ENCODE assay signal across 8 cellular contexts in genomic region chr15:62060116-62060895, GRCh38. TPM values are rescaled to one million over a fixed set of nuclear protein-coding genes. Genes with fewer than 3 reads are reported as not detected.
DNase-seq lines count a peak whose midpoint lies in the region; ATAC-seq and TF ChIP-seq lines count a peak whose summit lies in the region.

Gene VPS13C (minus strand): TSS chr15:62060447. CDS start chr15:62060374, 73 bp downstream.

- ATAC-seq in HG02588 (IDR thresholded peaks at IDR 0.05; ENCODE audit: unreplicated experiment), result peak; percentile 84

- peak within 1 kb of the TSS; percentile 98 for H3K4me3 Mint-ChIP-seq in activated naive CD8-positive, alpha-beta T cell
- peak within 1 kb of the TSS; percentile 98 for H3K4me3 Mint-ChIP-seq in glutamatergic neuron (ENCODE audit: unreplicated experiment)

- peak; percentile 73 for TF ChIP-seq POLR2A in ovary (IDR thresholded peaks at IDR 0.05)
- TF ChIP-seq POLR2A in thyroid gland (IDR thresholded peaks at IDR 0.05), result peak; percentile 34 to 92

- peaks cover 47% of the 10 kb centered on the region for H3K4me1 Mint-ChIP-seq in activated naive CD8-positive, alpha-beta T cell (ENCODE audit: low read depth)
- peaks cover 2% of the 10 kb centered on the region for H3K4me1 Mint-ChIP-seq in glutamatergic neuron (ENCODE audit: low read depth, unreplicated experiment)

- TF ChIP-seq CTCF in GM12801 (IDR thresholded peaks at IDR 0.05; ENCODE audit: extremely low read depth, insufficient read length) (peak; percentile 23), glutamatergic neuron (IDR thresholded peaks at IDR 0.05; ENCODE audit: partially characterized antibody, unreplicated experiment) (peak; percentile 80), ovary (IDR thresholded peaks at IDR 0.05) (peak in 2 of 3 donors; percentile 83 to 90), thyroid gland (IDR thresholded peaks at IDR 0.05) (peak; percentile 37 to 86 (median 66))

- no peaks in the 10 kb centered on the region for H3K9me3 ChIP-seq in ovary
- no peaks in the 10 kb centered on the region for H3K9me3 ChIP-seq in thyroid gland

- H3K27me3 Mint-ChIP-seq in activated naive CD8-positive, alpha-beta T cell, result peaks cover 1% of the 10 kb centered on the region
- peaks cover 7% of the 10 kb centered on the region for H3K27me3 Mint-ChIP-seq in glutamatergic neuron (ENCODE audit: unreplicated experiment)

- intact Hi-C loops in ovary (cut with DNase I), result no loop called here
- intact Hi-C loops in thyroid gland (cut with DNase I), result no loop called here

- no peaks in the 10 kb centered on the region for H3K36me3 Mint-ChIP-seq in activated naive CD8-positive, alpha-beta T cell
- H3K36me3 Mint-ChIP-seq in glutamatergic neuron (ENCODE audit: unreplicated experiment), result no peaks in the 10 kb centered on the region

- H3K4me1 ChIP-seq in ovary (ENCODE audit: insufficient read depth), result peaks cover 3% of the 10 kb centered on the region
- peaks cover 4% of the 10 kb centered on the region in 2 donors for H3K4me1 ChIP-seq in thyroid gland

- H3K27me3 ChIP-seq in ovary (no peaks in the 10 kb centered on the region), thyroid gland (no peaks in the 10 kb centered on the region)

- H3K27ac ChIP-seq in ovary (peak within 1 kb of the TSS; percentile 82 to 87), thyroid gland (peak within 1 kb of the TSS; percentile 83 to 95 (median 90))

- DNase-seq in NCI-H1048 (lab: John Stamatoyannopoulos, UW) (peak; percentile 73), SKM-1 (lab: John Stamatoyannopoulos, UW; ENCODE audit: unreplicated experiment) (peak; percentile 92), glutamatergic neuron (peak; percentile 94), ovary (peak; percentile 88 to 93 (median 90)), thyroid gland (peak; percentile 93 to 94)

- H3K4me3 ChIP-seq in ovary (peak within 1 kb of the TSS; percentile 71), thyroid gland (replicated peaks in 1 of 3) (peak within 1 kb of the TSS; percentile 44 to 93 (median 77))

- WGBS in ovary, 3 donors, result 0 to 1% (median 0%) methylated on average over 54 to 73 of the region's 73 CpGs
- 0 to 1% methylated on average over 17 to 41 of the region's 73 CpGs for WGBS in thyroid gland, 2 donors

- H3K36me3 ChIP-seq in ovary, result no peaks in the 10 kb centered on the region
- H3K36me3 ChIP-seq in thyroid gland, result no peaks in the 10 kb centered on the region

- no peaks in the 10 kb centered on the region for H3K9me3 Mint-ChIP-seq in activated naive CD8-positive, alpha-beta T cell (ENCODE audit: low read depth)
- peaks cover 4% of the 10 kb centered on the region for H3K9me3 Mint-ChIP-seq in glutamatergic neuron (ENCODE audit: unreplicated experiment)

- H3K27ac Mint-ChIP-seq in activated naive CD8-positive, alpha-beta T cell, result peak within 1 kb of the TSS; percentile 95
- peak within 1 kb of the TSS; percentile 88 for H3K27ac Mint-ChIP-seq in glutamatergic neuron (ENCODE audit: unreplicated experiment)

- no peak for TF ChIP-seq EP300 in ovary (IDR thresholded peaks at IDR 0.05)

RNA-seq across cellular contexts. Expression of gene VPS13C, which starts in this region (rescaled TPM):
- total RNA-seq in glutamatergic neuron (ENCODE audit: unreplicated experiment) (93.8 TPM), ovary (10 to 100 TPM; 48.2 to 78.1 (median 76.8) TPM), thyroid gland (100 to 1,000 TPM in 3 of 4 donors, 10 to 100 TPM in 1; 99.4 to 159 (median 119) TPM)
- polyA plus RNA-seq in ovary, result 10 to 100 TPM; 19.4 to 39.0 TPM

Comparison
In these comparisons a context has a peak if more than half of its experiments do, and no peak if none do; other contexts are left out.
1. Peak in every context shown above with its lines: DNase-seq, ATAC-seq, H3K4me3 ChIP-seq and H3K27ac ChIP-seq.
2. CTCF ChIP-seq: peak in every context shown above with its lines; median percentile 86 in ovary; 80 in glutamatergic neuron; 66 in thyroid gland; 23 in GM12801.